11 cellular contexts compared by ENCODE assay signal in genomic region chr20:47389867-47390347, GRCh38. TPM values are rescaled to one million over a fixed set of nuclear protein-coding genes. Genes with fewer than 3 reads are reported as not detected.
DNase-seq lines count a peak whose midpoint lies in the region; ATAC-seq, FAIRE-seq and TF ChIP-seq lines count a peak whose summit lies in the region.
"Had no signal": no experiment of that assay in that cellular context is flagged by ENCODE, and none has a peak within 500 bp of the region (broad histone marks: within the 10 kb centered on the region; RNA-seq: fewer than 3 reads in every experiment).

No MANE protein-coding gene starts in this region.

- TF ChIP-seq CTCF in OCI-LY1 (IDR thresholded peaks at IDR 0.05; ENCODE audit: low read length) (no peak), bronchial epithelial cell (IDR thresholded peaks at IDR 0.05; ENCODE audit: insufficient read depth, low read length, severe bottlenecking) (no peak)

- peaks cover 5% of the 10 kb centered on the region; the same call in 1 of the 2 replicates for H3K9me3 ChIP-seq in OCI-LY1 (ENCODE audit: low read length)

- no peak overlapping the region for H3K9ac ChIP-seq in OCI-LY1 (ENCODE audit: low read length)

- H3K36me3 ChIP-seq in OCI-LY1 (ENCODE audit: insufficient read depth, low read length), result peaks cover 40% of the 10 kb centered on the region
- no peaks in the 10 kb centered on the region for H3K36me3 ChIP-seq in bronchial epithelial cell (ENCODE audit: control insufficient read depth, insufficient read depth, low read length)
- H3K36me3 ChIP-seq: cardiac muscle cell had no signal

- peak overlapping the region; percentile 68 for H3K27ac ChIP-seq in OCI-LY1 (ENCODE audit: low read depth, low read length, poor library complexity, severe bottlenecking)
- H3K27ac ChIP-seq: cardiac muscle cell had no signal

- peaks cover 20% of the 10 kb centered on the region for H3K4me1 ChIP-seq in OCI-LY1 (ENCODE audit: insufficient read depth, low read length, severe bottlenecking)

- H3K4me3 ChIP-seq in OCI-LY1 (ENCODE audit: low read depth, low read length, poor library complexity, severe bottlenecking) (no peak overlapping the region), bronchial epithelial cell (ENCODE audit: low read depth, low read length) (no peak overlapping the region)
- H3K4me3 ChIP-seq: cardiac muscle cell had no signal

- DNase-seq in H4 (ENCODE audit: low spot score) (peak; percentile 96), bronchial epithelial cell (ENCODE audit: low read depth) (peak; percentile 97), pulmonary artery endothelial cell (ENCODE audit: low read depth, low spot score) (peak; percentile 10), urothelium cell line (ENCODE audit: low spot score) (no peak)
- no peak for DNase-seq in stimulated activated CD4-positive, alpha-beta T cell treated with anti-CD3 and anti-CD28 coated beads, Interleukin-4, amount 100 ng/mL, for 4 hours
- DNase-seq: activated CD4-positive, alpha-beta T cell treated with anti-CD3 and anti-CD28 coated beads for 48 hours; NCI-H82 had no signal

- peaks cover 5% of the 10 kb centered on the region; the same call in 1 of the 2 replicates for H3F3A ChIP-seq in OCI-LY1 (ENCODE audit: insufficient read depth, low read length)

- ATAC-seq in HG03342 (IDR thresholded peaks at IDR 0.05; ENCODE audit: unreplicated experiment), result no peak
- no peak for ATAC-seq in HG02973 (IDR thresholded peaks at IDR 0.05; ENCODE audit: unreplicated experiment)

- no peaks in the 10 kb centered on the region for H4K20me1 ChIP-seq in OCI-LY1 (ENCODE audit: insufficient read depth, low read length)

- no peak for FAIRE-seq in bronchial epithelial cell (lab: Jason Lieb, UNC)
- FAIRE-seq in urothelium cell line (lab: Jason Lieb, UNC), result no peak

- no peak overlapping the region for H3K4me2 ChIP-seq in OCI-LY1 (ENCODE audit: low read length)

- no peaks in the 10 kb centered on the region for H3K27me3 ChIP-seq in OCI-LY1 (ENCODE audit: insufficient read depth, low read length)
- H3K27me3 ChIP-seq in bronchial epithelial cell (ENCODE audit: control insufficient read depth, insufficient read depth, low read length), result no peaks in the 10 kb centered on the region
- H3K27me3 ChIP-seq: cardiac muscle cell had no signal

- no peaks in the 10 kb centered on the region for H3K79me2 ChIP-seq in OCI-LY1 (ENCODE audit: insufficient read depth, low read length)

- no peak overlapping the region for H2AFZ ChIP-seq in OCI-LY1 (ENCODE audit: low read length)

- H3K9me2 ChIP-seq in OCI-LY1 (ENCODE audit: low read depth, low read length), result no peaks in the 10 kb centered on the region

RNA-seq across cellular contexts. Expression of gene ZMYND8, which starts 33.4 kb away (rescaled TPM):
- total RNA-seq in H4 (2014; rRNA removed; shearing (Covaris generic)), result 9.0 and 11.7 TPM in 2 replicates
- 13.4 and 14.7 TPM in 2 replicates for total RNA-seq in bronchial epithelial cell
- total RNA-seq in pulmonary artery endothelial cell, result 19.9 and 21.6 TPM in 2 replicates

Comparison
In these comparisons a context has a peak if more than half of its experiments do, and no peak if none do; other contexts are left out.
1. DNase-seq: peak in H4 (single experiment), bronchial epithelial cell (single experiment) and pulmonary artery endothelial cell (single experiment); none in stimulated activated CD4-positive, alpha-beta T cell treated with anti-CD3 and anti-CD28 coated beads, Interleukin-4, amount 100 ng/mL, for 4 hours (0 of 2) and urothelium cell line (single experiment).